Comparison of ENCODE assay signal across 1 cellular context in the genomic region with DNA sequence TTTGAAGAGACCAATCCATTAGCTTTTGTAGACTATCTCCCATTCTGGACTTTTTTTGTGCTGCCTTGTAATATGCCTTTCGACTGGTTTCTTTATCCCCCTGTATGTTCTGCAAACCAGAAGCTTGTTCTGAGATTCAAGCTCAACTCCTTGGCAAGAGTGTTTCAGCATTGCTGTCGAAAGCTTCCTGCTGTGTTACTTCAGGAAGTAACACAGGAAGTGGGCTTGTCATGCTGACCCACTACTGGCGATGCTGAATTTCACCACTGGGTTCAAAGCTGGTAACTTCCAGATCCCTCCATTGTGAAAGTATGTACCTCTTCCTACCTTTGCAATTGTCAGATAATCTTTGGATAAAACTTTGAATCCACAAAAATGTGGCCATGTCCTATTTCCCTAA.
TF ChIP-seq lines count a peak whose summit lies in the region.

No MANE protein-coding gene starts in this region.

TF ChIP-seq in endothelial cell of umbilical vein, 7 proteins besides CTCF, POLR2A, EP300 and RAD21 (continued from another document):
- no peak for TF ChIP-seq EZH2 (IDR thresholded peaks at IDR 0.05; ENCODE audit: borderline replicate concordance, low read depth, low read length, severe bottlenecking)
- no peak for TF ChIP-seq MYC (IDR thresholded peaks at IDR 0.05; ENCODE audit: low read depth, low read length)
- no peak for TF ChIP-seq MAX (IDR thresholded peaks at IDR 0.05; ENCODE audit: insufficient read depth, insufficient read length)
